10 cellular contexts compared by ENCODE assay signal in genomic region chr6:145784683-145785082, GRCh38. TPM values are rescaled to one million over a fixed set of nuclear protein-coding genes. Genes with fewer than 3 reads are reported as not detected.
DNase-seq lines count a peak whose midpoint lies in the region; ATAC-seq lines count a peak whose summit lies in the region.
"Had no signal": no experiment of that assay in that cellular context is flagged by ENCODE, and none has a peak within 500 bp of the region (broad histone marks: within the 10 kb centered on the region; RNA-seq: fewer than 3 reads in every experiment).

No MANE protein-coding gene starts in this region.

- peak; percentile 72 for DNase-seq in NCI-H524 treated with DMSO at 0.1 percent for 48 hours (lab: John Stamatoyannopoulos, UW)
- DNase-seq in posterior vena cava (ENCODE audit: low spot score) = no peak
- DNase-seq in 8988T = no peak
- no peak for DNase-seq in T-helper 1 cell
- DNase-seq: activated CD8-positive, alpha-beta memory T cell treated with anti-CD3 and anti-CD28 coated beads, Interleukin-2, amount 50 U/mL, for 48 hours; CD4-positive, CD25-positive, alpha-beta regulatory T cell had no signal

- ATAC-seq in GM18867 (IDR thresholded peaks at IDR 0.05; ENCODE audit: unreplicated experiment) (peak; percentile 91), GM21390 (IDR thresholded peaks at IDR 0.05; ENCODE audit: unreplicated experiment) (peak; percentile 91), HG03064 (IDR thresholded peaks at IDR 0.05; ENCODE audit: low read depth, unreplicated experiment) (peak; percentile 85), HG02970 (IDR thresholded peaks at IDR 0.05; ENCODE audit: low FRiP score, unreplicated experiment) (no peak)

- intact Hi-C loops in posterior vena cava (cut with DNase I) = no loop called here

RNA-seq across cellular contexts. Expression of gene FBXO30, which starts 29.9 kb away (rescaled TPM):
- 10 to 100 TPM; 17.4 to 19.0 TPM for total RNA-seq in posterior vena cava

RNA-seq across cellular contexts. Expression of gene EPM2A, which starts 49.4 kb away (rescaled TPM):
- total RNA-seq in posterior vena cava = 10 to 100 TPM; 24.4 to 24.5 TPM
